8 cellular contexts compared by ENCODE assay signal in genomic region chr19:1478934-1479707, GRCh38. TPM values are rescaled to one million over a fixed set of nuclear protein-coding genes. Genes with fewer than 3 reads are reported as not detected.
A peak's percentile ranks its signal among the peaks of the same experiment; 100 is the strongest.
DNase-seq lines count a peak whose midpoint lies in the region; ATAC-seq, FAIRE-seq and TF ChIP-seq lines count a peak whose summit lies in the region.

Gene C19orf25, minus strand, starts transcription at chr19:1479215. Its CDS starts 312 bp downstream, at chr19:1478903.

- peaks cover 4% of the 10 kb centered on the region for H3K4me1 Mint-ChIP-seq in astrocyte (ENCODE audit: low read depth, unreplicated experiment)

- no peaks in the 10 kb centered on the region for H3K9me3 Mint-ChIP-seq in astrocyte (ENCODE audit: unreplicated experiment)

- peak within 1 kb of the TSS; percentile 95 for H2AFZ ChIP-seq in astrocyte (ENCODE audit: low read depth, low read length)

- H3K36me3 ChIP-seq in astrocyte (ENCODE audit: insufficient read depth, low read length) (no peaks in the 10 kb centered on the region), aorta (ENCODE audit: control insufficient read depth in 1 of 2, insufficient read depth in 2 of 2, low read length in 1 of 2) (no peaks in the 10 kb centered on the region)

- 1% methylated on average over 52 to 71 of the region's 71 CpGs for WGBS in aorta, 2 donors

- peak within 1 kb of the TSS; percentile 52 for H3K27ac ChIP-seq in astrocyte (ENCODE audit: low read depth, low read length)
- H3K27ac ChIP-seq in aorta (ENCODE audit: low read depth in 1 of 2, low read length in 2 of 2) = no peak within 1 kb of the TSS

- H3K4me3 Mint-ChIP-seq in astrocyte (ENCODE audit: unreplicated experiment) = peak within 1 kb of the TSS; percentile 97

- no peaks in the 10 kb centered on the region for H3K27me3 Mint-ChIP-seq in astrocyte (ENCODE audit: low read depth, unreplicated experiment)

- no peak for TF ChIP-seq CTCF in astrocyte (IDR thresholded peaks at IDR 0.05; ENCODE audit: insufficient read depth, low read depth, low read length)

- H3K4me2 ChIP-seq in astrocyte (ENCODE audit: low read length) = peak within 1 kb of the TSS; percentile 91

- peak within 1 kb of the TSS; percentile 79 for H3K4me3 ChIP-seq in astrocyte (ENCODE audit: insufficient read depth, low read depth, low read length)
- H3K4me3 ChIP-seq in aorta (ENCODE audit: low read length in 2 of 2) = peak within 1 kb of the TSS; percentile 86 to 89

- DNase-seq in NCI-H2081 (lab: John Stamatoyannopoulos, UW) (peak; percentile 91 to 93), T-helper 9 cell (peak; percentile 86), astrocyte (ENCODE audit: low read depth) (peak; percentile 76), hepatic stellate cell (ENCODE audit: low spot score) (peak; percentile 98), renal cortical epithelial cell (ENCODE audit: low read depth) (peak; percentile 82), aorta (peak; percentile 97 to 99)

- no peaks in the 10 kb centered on the region for H3K36me3 Mint-ChIP-seq in astrocyte (ENCODE audit: low read depth, unreplicated experiment)

- H3K27ac Mint-ChIP-seq in astrocyte (ENCODE audit: unreplicated experiment) = peak within 1 kb of the TSS; percentile 85

- ATAC-seq in GM18499 (IDR thresholded peaks at IDR 0.05; ENCODE audit: insufficient read depth, unreplicated experiment) = peak; percentile 71
- ATAC-seq in HG02970 (IDR thresholded peaks at IDR 0.05; ENCODE audit: low FRiP score, unreplicated experiment) = peak; percentile 80
- ATAC-seq in aorta (ENCODE audit: low FRiP score) = peak; percentile 96

- H3K79me2 ChIP-seq in astrocyte (ENCODE audit: insufficient read depth, low read length) = peaks cover 23% of the 10 kb centered on the region

- H3K27me3 ChIP-seq in astrocyte (ENCODE audit: insufficient read depth, low read length) (no peaks in the 10 kb centered on the region), aorta (ENCODE audit: control insufficient read depth in 1 of 2, insufficient read depth in 2 of 2, low read length in 1 of 2) (no peaks in the 10 kb centered on the region)

- peaks cover 31% of the 10 kb centered on the region for H4K20me1 ChIP-seq in astrocyte (ENCODE audit: insufficient read depth, low read length)

- FAIRE-seq in astrocyte (lab: Jason Lieb, UNC) = peak; percentile 5

- H3K4me1 ChIP-seq in astrocyte (ENCODE audit: insufficient read depth, low read length) (peaks cover 6% of the 10 kb centered on the region), aorta (ENCODE audit: control insufficient read depth in 1 of 2, insufficient read depth in 2 of 2, low read length in 2 of 2) (no peaks in the 10 kb centered on the region)

- intact Hi-C loops in aorta (cut with DNase I) = loop anchor here in 1 of 2 donors (1.0 kb wide), 1 partner anchor 11 kb away; the partner anchor contains the start of gene PCSK4

- H3K9me3 ChIP-seq in astrocyte (ENCODE audit: insufficient read depth, low read depth, low read length) (no peaks in the 10 kb centered on the region), aorta (ENCODE audit: control insufficient read depth, low read length) (no peaks in the 10 kb centered on the region)

- H3K9ac ChIP-seq in astrocyte (ENCODE audit: low read length) = peak within 1 kb of the TSS; percentile 85

RNA-seq across cellular contexts. Expression of gene C19orf25, which starts in this region (rescaled TPM):
- total RNA-seq in astrocyte (30.2 and 32.4 TPM in 2 replicates), renal cortical epithelial cell (26.4 and 31.4 TPM in 2 replicates), aorta (10 to 100 TPM; 19.7 to 26.0 TPM)
- polyA plus RNA-seq in aorta = 10 to 100 TPM; 19.0 to 33.5 TPM
